ENCODE assay signal across 26 cellular contexts in genomic region chr4:141573678-141574077, GRCh38.
"Had no signal": no experiment of that assay in that cellular context is flagged by ENCODE, and none has a peak within 500 bp of the region (broad histone marks: within the 10 kb centered on the region; RNA-seq: fewer than 3 reads in every experiment).

No MANE protein-coding gene starts in this region.

- FAIRE-seq: endometrium, islet of Langerhans, keratinocyte had no signal

- H3K27ac ChIP-seq: colonic mucosa, epithelial cell of prostate, esophagus squamous epithelium, gastrocnemius medialis, heart right ventricle, left lung, lower lobe of right lung had no signal

- DNase-seq: colonic mucosa; cortex of kidney; effector CD8-positive, alpha-beta T cell; effector memory CD8-positive, alpha-beta T cell; endodermal cell; erythroblast; esophagus squamous epithelium; foreskin fibroblast; foreskin melanocyte; gastrocnemius medialis; glutamatergic neuron; head of caudate nucleus; heart right ventricle; hippocampal formation; left cardiac atrium; left lung; left ventricle myocardium superior; lower lobe of right lung; mesenchymal stem cell; mucosa of descending colon; naive B cell had no signal

- H3K27me3 ChIP-seq: colonic mucosa, esophagus squamous epithelium, gastrocnemius medialis, heart right ventricle, left lung had no signal

- H3K4me1 ChIP-seq: colonic mucosa, esophagus squamous epithelium, gastrocnemius medialis, heart right ventricle, left lung, lower lobe of right lung had no signal

- H3K36me3 ChIP-seq: colonic mucosa, esophagus squamous epithelium, gastrocnemius medialis, heart right ventricle, left lung, lower lobe of right lung had no signal

- H3K4me3 ChIP-seq: colonic mucosa, esophagus squamous epithelium, gastrocnemius medialis, heart right ventricle, left lung, lower lobe of right lung, mucosa of descending colon had no signal

- ATAC-seq: effector memory CD8-positive, alpha-beta T cell; esophagus mucosa; gastrocnemius medialis; heart right ventricle; left cardiac atrium; left lung; left ventricle myocardium superior; lower lobe of right lung; mucosa of descending colon had no signal

- H3K9me3 ChIP-seq: colonic mucosa, esophagus squamous epithelium, gastrocnemius medialis, left lung, lower lobe of right lung, mucosa of descending colon had no signal
